In the genomic region with DNA sequence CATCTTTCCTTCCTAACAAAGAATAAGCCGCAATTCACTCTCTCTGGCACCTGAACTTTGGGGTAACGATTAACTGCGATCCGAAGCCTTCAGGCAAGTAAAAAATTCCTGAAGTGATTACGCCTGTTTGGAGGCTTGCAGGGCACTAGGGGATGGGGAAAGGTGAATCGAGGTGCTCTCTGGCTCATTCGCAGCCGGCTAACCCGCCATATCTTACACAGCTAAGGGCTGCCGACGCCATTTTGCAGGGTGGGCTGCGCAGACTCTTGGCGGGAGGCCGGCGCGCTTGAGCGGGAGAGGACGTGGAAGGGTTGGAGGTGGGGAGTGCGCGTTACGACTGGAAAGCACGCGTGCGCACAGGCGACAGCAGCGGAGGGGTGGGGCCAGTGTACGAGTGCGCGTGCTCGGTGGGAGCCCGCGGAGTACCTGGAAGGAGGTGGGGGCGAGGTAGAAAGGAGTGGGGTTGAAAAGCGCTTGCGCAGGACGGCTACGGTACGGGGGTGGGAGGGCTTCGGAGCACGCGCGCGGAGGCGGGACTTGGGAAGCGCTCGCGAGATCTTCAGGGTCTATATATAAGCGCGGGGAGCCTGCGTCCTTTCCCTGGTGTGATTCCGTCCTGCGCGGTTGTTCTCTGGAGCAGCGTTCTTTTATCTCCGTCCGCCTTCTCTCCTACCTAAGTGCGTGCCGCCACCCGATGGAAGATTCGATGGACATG, we compare ENCODE assay signal across 1 cellular context.
TF ChIP-seq lines count a peak whose summit lies in the region.

A gene with protein sequence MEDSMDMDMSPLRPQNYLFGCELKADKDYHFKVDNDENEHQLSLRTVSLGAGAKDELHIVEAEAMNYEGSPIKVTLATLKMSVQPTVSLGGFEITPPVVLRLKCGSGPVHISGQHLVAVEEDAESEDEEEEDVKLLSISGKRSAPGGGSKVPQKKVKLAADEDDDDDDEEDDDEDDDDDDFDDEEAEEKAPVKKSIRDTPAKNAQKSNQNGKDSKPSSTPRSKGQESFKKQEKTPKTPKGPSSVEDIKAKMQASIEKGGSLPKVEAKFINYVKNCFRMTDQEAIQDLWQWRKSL (plus strand): TSS at position 595 of the 715 bp plus-strand sequence. CDS start 100 bp downstream, at position 695.

TF ChIP-seq in WTC11, 78 proteins besides CTCF, POLR2A, EP300 and RAD21 (continued from another document):
- TF ChIP-seq, protein P1, sequence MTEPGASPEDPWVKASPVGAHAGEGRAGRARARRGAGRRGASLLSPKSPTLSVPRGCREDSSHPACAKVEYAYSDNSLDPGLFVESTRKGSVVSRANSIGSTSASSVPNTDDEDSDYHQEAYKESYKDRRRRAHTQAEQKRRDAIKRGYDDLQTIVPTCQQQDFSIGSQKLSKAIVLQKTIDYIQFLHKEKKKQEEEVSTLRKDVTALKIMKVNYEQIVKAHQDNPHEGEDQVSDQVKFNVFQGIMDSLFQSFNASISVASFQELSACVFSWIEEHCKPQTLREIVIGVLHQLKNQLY (CRISPR knock-in tag; IDR thresholded peaks at IDR 0.05): no peak
- TF ChIP-seq, protein P2, sequence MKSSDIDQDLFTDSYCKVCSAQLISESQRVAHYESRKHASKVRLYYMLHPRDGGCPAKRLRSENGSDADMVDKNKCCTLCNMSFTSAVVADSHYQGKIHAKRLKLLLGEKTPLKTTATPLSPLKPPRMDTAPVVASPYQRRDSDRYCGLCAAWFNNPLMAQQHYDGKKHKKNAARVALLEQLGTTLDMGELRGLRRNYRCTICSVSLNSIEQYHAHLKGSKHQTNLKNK (CRISPR knock-in tag; IDR thresholded peaks at IDR 0.05): no peak; the same call in 1 of the 2 replicates
- TF ChIP-seq NFYB (CRISPR knock-in tag; conservative IDR thresholded peaks at IDR 0.05; ENCODE audit: low read depth) (no peak), FOXJ3 (CRISPR knock-in tag; IDR thresholded peaks at IDR 0.05; ENCODE audit: borderline replicate concordance) (no peak), ZNF317 (CRISPR knock-in tag; IDR thresholded peaks at IDR 0.05; ENCODE audit: borderline replicate concordance, low read depth) (no peak), NFATC4 (CRISPR knock-in tag; IDR thresholded peaks at IDR 0.05) (peak; percentile 30; the same call in 1 of the 2 replicates), SMAD3 (CRISPR knock-in tag; IDR thresholded peaks at IDR 0.05; ENCODE audit: borderline replicate concordance) (peak; percentile 61; the same call in 1 of the 2 replicates), FOXK1 (CRISPR knock-in tag; IDR thresholded peaks at IDR 0.05) (peak; percentile 81), JAZF1 (CRISPR knock-in tag; IDR thresholded peaks at IDR 0.05) (no peak), SOX15 (CRISPR knock-in tag; IDR thresholded peaks at IDR 0.05) (no peak), TEAD4 (CRISPR knock-in tag; IDR thresholded peaks at IDR 0.05) (peak; percentile 50), RELA (CRISPR knock-in tag; IDR thresholded peaks at IDR 0.05; ENCODE audit: borderline replicate concordance) (no peak), ZNF423 (CRISPR knock-in tag; IDR thresholded peaks at IDR 0.05) (no peak), ESRRA (CRISPR knock-in tag; IDR thresholded peaks at IDR 0.05; ENCODE audit: borderline replicate concordance) (no peak)
- TF ChIP-seq, protein P3, sequence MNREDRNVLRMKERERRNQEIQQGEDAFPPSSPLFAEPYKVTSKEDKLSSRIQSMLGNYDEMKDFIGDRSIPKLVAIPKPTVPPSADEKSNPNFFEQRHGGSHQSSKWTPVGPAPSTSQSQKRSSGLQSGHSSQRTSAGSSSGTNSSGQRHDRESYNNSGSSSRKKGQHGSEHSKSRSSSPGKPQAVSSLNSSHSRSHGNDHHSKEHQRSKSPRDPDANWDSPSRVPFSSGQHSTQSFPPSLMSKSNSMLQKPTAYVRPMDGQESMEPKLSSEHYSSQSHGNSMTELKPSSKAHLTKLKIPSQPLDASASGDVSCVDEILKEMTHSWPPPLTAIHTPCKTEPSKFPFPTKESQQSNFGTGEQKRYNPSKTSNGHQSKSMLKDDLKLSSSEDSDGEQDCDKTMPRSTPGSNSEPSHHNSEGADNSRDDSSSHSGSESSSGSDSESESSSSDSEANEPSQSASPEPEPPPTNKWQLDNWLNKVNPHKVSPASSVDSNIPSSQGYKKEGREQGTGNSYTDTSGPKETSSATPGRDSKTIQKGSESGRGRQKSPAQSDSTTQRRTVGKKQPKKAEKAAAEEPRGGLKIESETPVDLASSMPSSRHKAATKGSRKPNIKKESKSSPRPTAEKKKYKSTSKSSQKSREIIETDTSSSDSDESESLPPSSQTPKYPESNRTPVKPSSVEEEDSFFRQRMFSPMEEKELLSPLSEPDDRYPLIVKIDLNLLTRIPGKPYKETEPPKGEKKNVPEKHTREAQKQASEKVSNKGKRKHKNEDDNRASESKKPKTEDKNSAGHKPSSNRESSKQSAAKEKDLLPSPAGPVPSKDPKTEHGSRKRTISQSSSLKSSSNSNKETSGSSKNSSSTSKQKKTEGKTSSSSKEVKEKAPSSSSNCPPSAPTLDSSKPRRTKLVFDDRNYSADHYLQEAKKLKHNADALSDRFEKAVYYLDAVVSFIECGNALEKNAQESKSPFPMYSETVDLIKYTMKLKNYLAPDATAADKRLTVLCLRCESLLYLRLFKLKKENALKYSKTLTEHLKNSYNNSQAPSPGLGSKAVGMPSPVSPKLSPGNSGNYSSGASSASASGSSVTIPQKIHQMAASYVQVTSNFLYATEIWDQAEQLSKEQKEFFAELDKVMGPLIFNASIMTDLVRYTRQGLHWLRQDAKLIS (CRISPR knock-in tag; IDR thresholded peaks at IDR 0.05; ENCODE audit: borderline replicate concordance): peak; percentile 72; the same call in 1 of the 2 replicates
- TF ChIP-seq, protein P4, sequence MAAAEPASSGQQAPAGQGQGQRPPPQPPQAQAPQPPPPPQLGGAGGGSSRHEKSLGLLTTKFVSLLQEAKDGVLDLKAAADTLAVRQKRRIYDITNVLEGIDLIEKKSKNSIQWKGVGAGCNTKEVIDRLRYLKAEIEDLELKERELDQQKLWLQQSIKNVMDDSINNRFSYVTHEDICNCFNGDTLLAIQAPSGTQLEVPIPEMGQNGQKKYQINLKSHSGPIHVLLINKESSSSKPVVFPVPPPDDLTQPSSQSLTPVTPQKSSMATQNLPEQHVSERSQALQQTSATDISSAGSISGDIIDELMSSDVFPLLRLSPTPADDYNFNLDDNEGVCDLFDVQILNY (CRISPR knock-in tag; IDR thresholded peaks at IDR 0.05): peak; percentile 97
- TF ChIP-seq, protein P5, sequence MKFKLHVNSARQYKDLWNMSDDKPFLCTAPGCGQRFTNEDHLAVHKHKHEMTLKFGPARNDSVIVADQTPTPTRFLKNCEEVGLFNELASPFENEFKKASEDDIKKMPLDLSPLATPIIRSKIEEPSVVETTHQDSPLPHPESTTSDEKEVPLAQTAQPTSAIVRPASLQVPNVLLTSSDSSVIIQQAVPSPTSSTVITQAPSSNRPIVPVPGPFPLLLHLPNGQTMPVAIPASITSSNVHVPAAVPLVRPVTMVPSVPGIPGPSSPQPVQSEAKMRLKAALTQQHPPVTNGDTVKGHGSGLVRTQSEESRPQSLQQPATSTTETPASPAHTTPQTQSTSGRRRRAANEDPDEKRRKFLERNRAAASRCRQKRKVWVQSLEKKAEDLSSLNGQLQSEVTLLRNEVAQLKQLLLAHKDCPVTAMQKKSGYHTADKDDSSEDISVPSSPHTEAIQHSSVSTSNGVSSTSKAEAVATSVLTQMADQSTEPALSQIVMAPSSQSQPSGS (CRISPR knock-in tag; IDR thresholded peaks at IDR 0.05; ENCODE audit: borderline replicate concordance, low read depth): no peak
- TF ChIP-seq, protein P6, sequence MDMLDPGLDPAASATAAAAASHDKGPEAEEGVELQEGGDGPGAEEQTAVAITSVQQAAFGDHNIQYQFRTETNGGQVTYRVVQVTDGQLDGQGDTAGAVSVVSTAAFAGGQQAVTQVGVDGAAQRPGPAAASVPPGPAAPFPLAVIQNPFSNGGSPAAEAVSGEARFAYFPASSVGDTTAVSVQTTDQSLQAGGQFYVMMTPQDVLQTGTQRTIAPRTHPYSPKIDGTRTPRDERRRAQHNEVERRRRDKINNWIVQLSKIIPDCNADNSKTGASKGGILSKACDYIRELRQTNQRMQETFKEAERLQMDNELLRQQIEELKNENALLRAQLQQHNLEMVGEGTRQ (CRISPR knock-in tag; IDR thresholded peaks at IDR 0.05): 0 out of 2 replicates have a peak, but pooled peaks have one; percentile 5
- TF ChIP-seq, protein P7, sequence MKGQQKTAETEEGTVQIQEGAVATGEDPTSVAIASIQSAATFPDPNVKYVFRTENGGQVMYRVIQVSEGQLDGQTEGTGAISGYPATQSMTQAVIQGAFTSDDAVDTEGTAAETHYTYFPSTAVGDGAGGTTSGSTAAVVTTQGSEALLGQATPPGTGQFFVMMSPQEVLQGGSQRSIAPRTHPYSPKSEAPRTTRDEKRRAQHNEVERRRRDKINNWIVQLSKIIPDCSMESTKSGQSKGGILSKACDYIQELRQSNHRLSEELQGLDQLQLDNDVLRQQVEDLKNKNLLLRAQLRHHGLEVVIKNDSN (CRISPR knock-in tag; IDR thresholded peaks at IDR 0.05): 0 out of 2 replicates have a peak, but pooled peaks have one; percentile 18
- TF ChIP-seq, protein P8, sequence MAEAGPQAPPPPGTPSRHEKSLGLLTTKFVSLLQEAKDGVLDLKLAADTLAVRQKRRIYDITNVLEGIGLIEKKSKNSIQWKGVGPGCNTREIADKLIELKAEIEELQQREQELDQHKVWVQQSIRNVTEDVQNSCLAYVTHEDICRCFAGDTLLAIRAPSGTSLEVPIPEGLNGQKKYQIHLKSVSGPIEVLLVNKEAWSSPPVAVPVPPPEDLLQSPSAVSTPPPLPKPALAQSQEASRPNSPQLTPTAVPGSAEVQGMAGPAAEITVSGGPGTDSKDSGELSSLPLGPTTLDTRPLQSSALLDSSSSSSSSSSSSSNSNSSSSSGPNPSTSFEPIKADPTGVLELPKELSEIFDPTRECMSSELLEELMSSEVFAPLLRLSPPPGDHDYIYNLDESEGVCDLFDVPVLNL (CRISPR knock-in tag; IDR thresholded peaks at IDR 0.05; ENCODE audit: borderline replicate concordance, low read depth): peak; percentile 86; the same call in 1 of the 2 replicates
- TF ChIP-seq, protein P9, sequence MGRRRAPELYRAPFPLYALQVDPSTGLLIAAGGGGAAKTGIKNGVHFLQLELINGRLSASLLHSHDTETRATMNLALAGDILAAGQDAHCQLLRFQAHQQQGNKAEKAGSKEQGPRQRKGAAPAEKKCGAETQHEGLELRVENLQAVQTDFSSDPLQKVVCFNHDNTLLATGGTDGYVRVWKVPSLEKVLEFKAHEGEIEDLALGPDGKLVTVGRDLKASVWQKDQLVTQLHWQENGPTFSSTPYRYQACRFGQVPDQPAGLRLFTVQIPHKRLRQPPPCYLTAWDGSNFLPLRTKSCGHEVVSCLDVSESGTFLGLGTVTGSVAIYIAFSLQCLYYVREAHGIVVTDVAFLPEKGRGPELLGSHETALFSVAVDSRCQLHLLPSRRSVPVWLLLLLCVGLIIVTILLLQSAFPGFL (CRISPR knock-in tag; IDR thresholded peaks at IDR 0.05; ENCODE audit: borderline replicate concordance): no peak
- TF ChIP-seq, protein P10, sequence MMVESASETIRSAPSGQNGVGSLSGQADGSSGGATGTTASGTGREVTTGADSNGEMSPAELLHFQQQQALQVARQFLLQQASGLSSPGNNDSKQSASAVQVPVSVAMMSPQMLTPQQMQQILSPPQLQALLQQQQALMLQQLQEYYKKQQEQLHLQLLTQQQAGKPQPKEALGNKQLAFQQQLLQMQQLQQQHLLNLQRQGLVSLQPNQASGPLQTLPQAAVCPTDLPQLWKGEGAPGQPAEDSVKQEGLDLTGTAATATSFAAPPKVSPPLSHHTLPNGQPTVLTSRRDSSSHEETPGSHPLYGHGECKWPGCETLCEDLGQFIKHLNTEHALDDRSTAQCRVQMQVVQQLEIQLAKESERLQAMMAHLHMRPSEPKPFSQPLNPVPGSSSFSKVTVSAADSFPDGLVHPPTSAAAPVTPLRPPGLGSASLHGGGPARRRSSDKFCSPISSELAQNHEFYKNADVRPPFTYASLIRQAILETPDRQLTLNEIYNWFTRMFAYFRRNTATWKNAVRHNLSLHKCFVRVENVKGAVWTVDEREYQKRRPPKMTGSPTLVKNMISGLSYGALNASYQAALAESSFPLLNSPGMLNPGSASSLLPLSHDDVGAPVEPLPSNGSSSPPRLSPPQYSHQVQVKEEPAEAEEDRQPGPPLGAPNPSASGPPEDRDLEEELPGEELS (CRISPR knock-in tag; IDR thresholded peaks at IDR 0.05): peak; percentile 54; the same call in 1 of the 2 replicates
